1 cellular context compared by ENCODE assay signal in genomic region chr9:4831944-4832343, GRCh38.
TF ChIP-seq lines count a peak whose summit lies in the region.

No MANE protein-coding gene starts in this region.

TF ChIP-seq in A549, 52 proteins besides CTCF, POLR2A, EP300 and RAD21 (continued from another document):
- TF ChIP-seq HOXA7 (CRISPR knock-in tag; IDR thresholded peaks at IDR 0.05) (no peak), PBX3 (IDR thresholded peaks at IDR 0.05) (no peak), CHD2 (IDR thresholded peaks at IDR 0.05; ENCODE audit: low read length, partially characterized antibody) (no peak), HEYL (CRISPR knock-in tag; IDR thresholded peaks at IDR 0.05) (no peak), JUNB (IDR thresholded peaks at IDR 0.05) (no peak), MYC (IDR thresholded peaks at IDR 0.05; ENCODE audit: borderline replicate concordance, low read length) (no peak)
